17 cellular contexts compared by ENCODE assay signal in the genomic region with DNA sequence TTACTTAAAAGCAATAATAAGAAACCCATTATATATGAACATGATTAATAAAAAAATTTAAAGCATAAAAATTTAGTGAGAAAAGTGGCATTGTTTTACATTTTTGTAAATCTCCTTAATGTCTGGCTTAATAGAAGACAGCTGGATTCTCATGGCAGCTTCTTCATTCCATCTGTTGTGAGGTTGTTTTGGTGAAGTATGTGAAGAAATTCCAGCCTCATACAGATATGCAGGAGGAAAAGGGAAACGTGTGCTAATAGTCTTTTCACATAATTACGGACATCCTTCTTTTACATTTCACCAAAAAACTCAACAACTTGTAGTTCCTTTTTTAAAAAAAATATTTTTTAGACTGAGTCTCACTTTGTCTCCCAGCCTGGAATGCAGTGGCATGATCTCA.
"Had no signal": no experiment of that assay in that cellular context is flagged by ENCODE, and none has a peak within 500 bp of the region (broad histone marks: within the 10 kb centered on the region; RNA-seq: fewer than 3 reads in every experiment).

No MANE protein-coding gene starts in this region.

- H3K27me3 ChIP-seq: brain microvascular endothelial cell, tibial nerve had no signal

- ATAC-seq: left ventricle myocardium superior; naive thymus-derived CD8-positive, alpha-beta T cell; T-helper 17 cell; WTC11 had no signal

- DNase-seq: activated CD4-positive, alpha-beta T cell treated with anti-CD3 and anti-CD28 coated beads for 48 hours; activated CD8-positive, alpha-beta memory T cell treated with anti-CD3 and anti-CD28 coated beads, Interleukin-2, amount 50 U/mL, for 48 hours; activated gamma-delta T cell treated with Interleukin-2 at 50 U/mL for 16 hours; activated naive CD8-positive, alpha-beta T cell treated with anti-CD3 and anti-CD28 coated beads for 36 hours; anterior cingulate cortex; brain microvascular endothelial cell; effector memory CD4-positive, alpha-beta T cell; hippocampal formation; left ventricle myocardium superior; mesenchymal stem cell; naive thymus-derived CD8-positive, alpha-beta T cell; stimulated activated CD4-positive, alpha-beta T cell treated with anti-CD3 and anti-CD28 coated beads, Interleukin-4, amount 100 ng/mL, for 24 hours; stimulated activated naive CD4-positive, alpha-beta T cell; substantia nigra; T-helper 17 cell had no signal

- H3K4me3 ChIP-seq: tibial nerve had no signal

- H3K27ac ChIP-seq: brain microvascular endothelial cell, tibial nerve had no signal

- H3K36me3 ChIP-seq: brain microvascular endothelial cell had no signal

- H3K9me3 ChIP-seq: tibial nerve had no signal
